8 cellular contexts compared by ENCODE assay signal in the genomic region with DNA sequence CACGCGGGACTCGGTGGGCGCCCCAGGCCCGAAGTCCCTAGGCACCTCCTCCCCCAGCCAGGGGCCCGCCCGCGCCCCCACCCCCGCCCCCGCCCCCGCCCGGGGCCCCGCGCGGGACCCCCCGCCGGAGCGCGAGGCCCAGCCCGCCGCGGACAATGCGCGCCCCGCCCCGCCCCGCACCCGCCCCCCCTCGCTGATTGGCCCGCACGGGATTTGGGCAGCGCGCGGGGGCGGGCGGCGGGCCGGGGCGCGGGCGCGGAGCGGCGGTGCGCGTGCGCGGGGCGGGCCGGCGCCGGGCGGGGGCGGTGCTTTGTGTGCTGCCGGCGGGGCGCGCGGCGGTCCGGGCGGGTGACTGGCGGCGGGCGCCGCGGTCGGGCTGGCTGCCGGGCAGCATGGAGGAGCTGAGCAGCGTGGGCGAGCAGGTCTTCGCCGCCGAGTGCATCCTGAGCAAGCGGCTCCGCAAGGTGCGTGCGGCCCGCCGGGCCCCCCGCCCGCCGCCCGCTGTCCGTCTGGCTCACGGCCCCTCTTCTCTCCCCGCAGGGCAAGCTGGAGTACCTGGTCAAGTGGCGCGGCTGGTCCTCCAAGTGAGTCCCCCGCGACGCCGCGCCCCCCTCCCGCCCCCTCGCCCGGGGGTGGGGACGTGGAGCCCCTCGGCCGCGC. TPM values are rescaled to one million over a fixed set of nuclear protein-coding genes. Genes with fewer than 3 reads are reported as not detected.
DNase-seq lines count a peak whose midpoint lies in the region; ATAC-seq and TF ChIP-seq lines count a peak whose summit lies in the region.

Gene CBX2 (plus strand): TSS at position 305 of the 660 bp plus-strand sequence. CDS start 88 bp downstream, at position 393.

- no peaks in the 10 kb centered on the region for H3K36me3 ChIP-seq in CD8-positive, alpha-beta memory T cell (ENCODE audit: insufficient read depth, low read length)
- H3K36me3 ChIP-seq in psoas muscle (ENCODE audit: insufficient read depth in 1 of 2, low read depth in 1 of 2) = no peaks in the 10 kb centered on the region
- no peaks in the 10 kb centered on the region for H3K36me3 ChIP-seq in urinary bladder (ENCODE audit: insufficient read depth)

- peak within 1 kb of the TSS; percentile 37 for H3K4me3 ChIP-seq in CD8-positive, alpha-beta memory T cell (ENCODE audit: low read length)
- H3K4me3 ChIP-seq in LNCaP clone FGC (ENCODE audit: low read depth, low read length) (peak within 1 kb of the TSS; percentile 78), psoas muscle (peak within 1 kb of the TSS; percentile 71), urinary bladder (ENCODE audit: low read depth, low read length) (peak within 1 kb of the TSS; percentile 66)

- peak; percentile 75 to 79 (median 77) for DNase-seq in CD8-positive, alpha-beta memory T cell
- DNase-seq in LNCaP clone FGC (ENCODE audit: low read depth) (no peak), T-cell (peak; percentile 50 to 83 (median 68)), left ventricle myocardium superior (peak; percentile 89), psoas muscle (peak; percentile 81 to 87)
- peak; percentile 86 for DNase-seq in activated naive CD8-positive, alpha-beta T cell treated with anti-CD3 and anti-CD28 coated beads, Interleukin-2, amount 50 U/mL, for 24 hours

- peak within 1 kb of the TSS; percentile 2 for H3K27ac ChIP-seq in CD8-positive, alpha-beta memory T cell (ENCODE audit: low read depth, low read length)
- H3K27ac ChIP-seq in psoas muscle = no peak within 1 kb of the TSS
- H3K27ac ChIP-seq in urinary bladder (ENCODE audit: low read depth) = no peak within 1 kb of the TSS

- CTCF ChIA-PET in CD8-positive, alpha-beta memory T cell (lab: Charles Lee) = interaction anchor here (1.1 to 1.8 kb wide), 4 partner anchors 10 to 57 kb away, joined by 3 to 5 read pairs (median 3); no protein-coding TSS in a partner anchor
- CTCF ChIA-PET in T-cell (lab: Charles Lee) = no interaction called here

- intact Hi-C loops in left ventricle myocardium superior (cut with micrococcal nuclease) = no loop called here
- intact Hi-C loops in psoas muscle (cut with DNase I) = no loop called here

- H3K4me1 ChIP-seq in CD8-positive, alpha-beta memory T cell (ENCODE audit: insufficient read depth, low read length) = peaks cover 16% of the 10 kb centered on the region
- H3K4me1 ChIP-seq in psoas muscle = peaks cover 5% of the 10 kb centered on the region
- H3K4me1 ChIP-seq in urinary bladder (ENCODE audit: insufficient read depth) = no peaks in the 10 kb centered on the region

- WGBS in psoas muscle, 3 donors = 1 to 3% methylated on average over 8 to 94 of the region's 101 CpGs; no CpG with 5 or more reads in 1 of the 3 donors
- WGBS in urinary bladder = 2% methylated on average over 101 of the region's 101 CpGs

- H3K9me3 ChIP-seq in CD8-positive, alpha-beta memory T cell (ENCODE audit: low read length) = no peaks in the 10 kb centered on the region
- H3K9me3 ChIP-seq in psoas muscle = no peaks in the 10 kb centered on the region

- peaks cover 0 to 3% (median 0%) of the 10 kb centered on the region in 3 donors for H3K36me3 Mint-ChIP-seq in CD8-positive, alpha-beta memory T cell
- H3K36me3 Mint-ChIP-seq in T-cell = no peaks in the 10 kb centered on the region
- H3K36me3 Mint-ChIP-seq in activated naive CD8-positive, alpha-beta T cell treated with anti-CD3 and anti-CD28 coated beads, Interleukin-2, amount 50 U/mL, for 24 hours (ENCODE audit: low read depth) = no peaks in the 10 kb centered on the region

- peaks cover 10 to 21% (median 20%) of the 10 kb centered on the region in 3 donors for H3K4me1 Mint-ChIP-seq in CD8-positive, alpha-beta memory T cell
- H3K4me1 Mint-ChIP-seq in T-cell = peaks cover 23 to 33% (median 26%) of the 10 kb centered on the region in 3 donors
- peaks cover 35% of the 10 kb centered on the region for H3K4me1 Mint-ChIP-seq in activated naive CD8-positive, alpha-beta T cell treated with anti-CD3 and anti-CD28 coated beads, Interleukin-2, amount 50 U/mL, for 24 hours

- H3K27ac Mint-ChIP-seq in CD8-positive, alpha-beta memory T cell = peak within 1 kb of the TSS in 4 of 8 donors; percentile 19 to 82 (median 46)
- no peak within 1 kb of the TSS for H3K27ac Mint-ChIP-seq in T-cell
- H3K27ac Mint-ChIP-seq in activated naive CD8-positive, alpha-beta T cell treated with anti-CD3 and anti-CD28 coated beads, Interleukin-2, amount 50 U/mL, for 24 hours = peak within 1 kb of the TSS; percentile 65

- ATAC-seq in GM21381 (IDR thresholded peaks at IDR 0.05; ENCODE audit: unreplicated experiment) = peak; percentile 75
- peak; percentile 88 to 94 (median 90) for ATAC-seq in T-cell (replicated peaks in 1 of 4)
- peak; percentile 66 for ATAC-seq in activated naive CD8-positive, alpha-beta T cell treated with anti-CD3 and anti-CD28 coated beads, Interleukin-2, amount 50 U/mL, for 24 hours
- ATAC-seq in left ventricle myocardium superior = peak; percentile 87
- ATAC-seq in psoas muscle = peak; percentile 62 to 87 (median 77)

- peaks cover 23% of the 10 kb centered on the region for H3K27me3 ChIP-seq in CD8-positive, alpha-beta memory T cell (ENCODE audit: insufficient read depth, low read length, poor library complexity, severe bottlenecking)
- peaks cover 0 to 89% (median 28%) of the 10 kb centered on the region in 3 donors for H3K27me3 ChIP-seq in psoas muscle (ENCODE audit: insufficient read depth in 3 of 3, low read length in 2 of 3)

- TF ChIP-seq CTCF in LNCaP clone FGC (IDR thresholded peaks at IDR 0.05; ENCODE audit: control insufficient read depth, extremely low read depth, insufficient read depth) = no peak
- no peak for TF ChIP-seq CTCF in psoas muscle (IDR thresholded peaks at IDR 0.05)

- peaks cover 46 to 80% of the 10 kb centered on the region in 2 donors for H3K27me3 Mint-ChIP-seq in CD8-positive, alpha-beta memory T cell
- peaks cover 51 to 84% of the 10 kb centered on the region in 2 donors for H3K27me3 Mint-ChIP-seq in T-cell
- peaks cover 70% of the 10 kb centered on the region for H3K27me3 Mint-ChIP-seq in activated naive CD8-positive, alpha-beta T cell treated with anti-CD3 and anti-CD28 coated beads, Interleukin-2, amount 50 U/mL, for 24 hours

- POLR2A ChIA-PET in CD8-positive, alpha-beta memory T cell (lab: Charles Lee) = interaction anchor here (2.1 kb wide), 1 partner anchor 19 kb away, joined by 5 read pairs; the partner anchor contains the start of gene CBX8
- POLR2A ChIA-PET in T-cell (lab: Charles Lee) = interaction anchor here in 1 of 2 donors (0.6 kb wide), 1 partner anchor 20 kb away, joined by 4 read pairs; no protein-coding TSS in a partner anchor

- H3K9me3 Mint-ChIP-seq in CD8-positive, alpha-beta memory T cell = peaks cover 0 to 2% (median 0%) of the 10 kb centered on the region in 5 donors
- H3K9me3 Mint-ChIP-seq in T-cell = no peaks in the 10 kb centered on the region
- H3K9me3 Mint-ChIP-seq in activated naive CD8-positive, alpha-beta T cell treated with anti-CD3 and anti-CD28 coated beads, Interleukin-2, amount 50 U/mL, for 24 hours = no peaks in the 10 kb centered on the region

- H3K4me3 Mint-ChIP-seq in CD8-positive, alpha-beta memory T cell = peak within 1 kb of the TSS; percentile 79 to 91 (median 87)
- H3K4me3 Mint-ChIP-seq in T-cell = peak within 1 kb of the TSS; percentile 74 to 90 (median 80)
- peak within 1 kb of the TSS; percentile 81 for H3K4me3 Mint-ChIP-seq in activated naive CD8-positive, alpha-beta T cell treated with anti-CD3 and anti-CD28 coated beads, Interleukin-2, amount 50 U/mL, for 24 hours

RNA-seq across cellular contexts. Expression of gene CBX2, which starts in this region (rescaled TPM):
- 1 to 10 TPM; 2.0 to 2.2 TPM for total RNA-seq in CD8-positive, alpha-beta memory T cell
- polyA plus RNA-seq in CD8-positive, alpha-beta memory T cell = 0.10 TPM
- total RNA-seq in T-cell (under 1 TPM; 0.43 to 0.79 (median 0.70) TPM), left ventricle myocardium superior (2.9 TPM), psoas muscle (1 to 10 TPM in 2 of 4 donors, under 1 TPM in 2; 0.40 to 2.3 (median 0.79) TPM), urinary bladder (7.0 TPM)
- polyA plus RNA-seq in psoas muscle (1 to 10 TPM in 1 of 3 donors, under 1 TPM in 2; 0.44 to 1.0 (median 0.51) TPM), urinary bladder (3.1 TPM)

Comparison
In these comparisons a context has a peak if more than half of its experiments do, and no peak if none do; other contexts are left out.
1. Peak in DNase-seq and ATAC-seq in T-cell; RNA of the gene not detected or under 1 TPM.